16 cellular contexts compared by ENCODE assay signal in the genomic region with DNA sequence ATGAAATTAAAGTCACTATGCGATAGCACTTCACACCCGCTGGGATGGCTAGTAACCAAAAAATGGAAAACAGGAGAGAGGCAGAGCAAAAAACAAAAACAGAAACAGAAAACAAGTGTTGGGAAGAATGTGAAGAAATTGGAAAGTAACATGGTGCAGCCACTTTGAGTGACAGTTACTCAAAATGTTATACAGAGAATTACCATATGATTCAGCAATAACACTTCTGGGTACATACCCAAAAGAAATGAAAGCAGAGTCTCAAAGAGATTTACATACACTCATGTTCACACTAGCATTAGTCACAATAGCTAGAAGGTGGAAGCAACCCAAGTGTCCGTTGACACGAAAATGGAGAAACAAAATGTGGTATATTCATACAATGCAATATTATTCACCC.
"Had no signal": no experiment of that assay in that cellular context is flagged by ENCODE, and none has a peak within 500 bp of the region (broad histone marks: within the 10 kb centered on the region; RNA-seq: fewer than 3 reads in every experiment).

No MANE protein-coding gene starts in this region.

- H3K9me3 ChIP-seq: esophagus squamous epithelium, heart right ventricle, left ventricle myocardium inferior, tibial artery had no signal

- H3K27me3 ChIP-seq: esophagus squamous epithelium, heart right ventricle, tibial artery had no signal

- H3K9me3 Mint-ChIP-seq: immature natural killer cell; T-helper 2 cell treated with Interferon-gamma antibody and Interleukin-4, amounts not matched to agents 5 μg/mL and 100 μg/mL, for 36 hours had no signal

- ATAC-seq: heart right ventricle had no signal

- H3K4me1 ChIP-seq: esophagus squamous epithelium had no signal

- H3K4me3 ChIP-seq: esophagus squamous epithelium, heart right ventricle, left ventricle myocardium inferior, SK-N-MC, tibial artery had no signal

- H3K27ac ChIP-seq: esophagus squamous epithelium, heart right ventricle, left ventricle myocardium inferior, SK-N-MC, tibial artery had no signal

- DNase-seq: effector CD4-positive, alpha-beta T cell; esophagus squamous epithelium; heart right ventricle; immature natural killer cell; kidney glomerular epithelial cell; left ventricle myocardium inferior; mammary epithelial cell; midbrain; occipital lobe; posterior cingulate gyrus; stimulated activated naive CD4-positive, alpha-beta T cell; substantia nigra; tibial artery had no signal

- H3K27ac Mint-ChIP-seq: immature natural killer cell; T-helper 2 cell treated with Interferon-gamma antibody and Interleukin-4, amounts not matched to agents 5 μg/mL and 100 μg/mL, for 36 hours had no signal

- H3K4me3 Mint-ChIP-seq: immature natural killer cell; T-helper 2 cell treated with Interferon-gamma antibody and Interleukin-4, amounts not matched to agents 5 μg/mL and 100 μg/mL, for 36 hours had no signal

- FAIRE-seq: TTC549 had no signal

- H3K36me3 ChIP-seq: left ventricle myocardium inferior had no signal
